Comparison of ENCODE assay signal across 20 cellular contexts in the genomic region with DNA sequence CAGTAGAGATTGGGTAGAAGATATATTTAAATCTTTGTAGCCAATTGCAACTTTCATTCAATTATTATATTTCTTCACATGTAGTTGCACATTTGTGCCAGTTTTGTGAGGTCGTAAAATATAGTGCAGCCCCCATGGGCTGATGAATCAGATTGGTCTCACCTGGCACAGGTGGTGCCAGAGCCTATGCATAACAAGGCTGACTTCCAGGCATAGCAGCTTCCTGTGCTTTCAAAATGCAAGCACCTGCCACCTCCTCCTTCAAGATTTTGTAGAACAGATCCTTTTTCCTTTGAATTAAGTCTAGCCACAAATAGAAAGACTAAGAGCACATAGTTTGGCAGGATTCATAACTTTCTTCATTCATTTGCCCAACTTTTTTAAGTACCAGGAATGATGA.
"Had no signal": no experiment of that assay in that cellular context is flagged by ENCODE, and none has a peak within 500 bp of the region (broad histone marks: within the 10 kb centered on the region; RNA-seq: fewer than 3 reads in every experiment).

No MANE protein-coding gene starts in this region.

- H3K4me1 ChIP-seq: SJSA1 had no signal

- H3K36me3 Mint-ChIP-seq: IgD-negative memory B cell had no signal

- H3K27ac ChIP-seq: HL-60, SJSA1, SK-N-MC had no signal

- H3K4me3 Mint-ChIP-seq: IgD-negative memory B cell had no signal

- H3K4me3 ChIP-seq: SJSA1, SK-N-MC had no signal

- DNase-seq: KBM-7, NCI-H1092, NCI-H1105 treated with DMSO at 0.1 percent for 48 hours, NCI-H1417 treated with DMSO at 0.1 percent for 48 hours, NCI-H146, NCI-H1694 treated with DMSO at 0.1 percent for 48 hours, NCI-H1930, NCI-H2107, NCI-H226, NCI-H446, NCI-H510A, NCI-H524 treated with DMSO at 0.1 percent for 48 hours, NCI-H82, Right ventricle myocardium superior, RPMI8226, SIG-M5 had no signal

- H3K27me3 ChIP-seq: SJSA1 had no signal

- H3K27me3 Mint-ChIP-seq: IgD-negative memory B cell had no signal

- H3K36me3 ChIP-seq: SJSA1 had no signal

- H3K27ac Mint-ChIP-seq: IgD-negative memory B cell had no signal
